19 cellular contexts compared by ENCODE assay signal in genomic region chr2:48228345-48228684, GRCh38.
DNase-seq lines count a peak whose midpoint lies in the region; ATAC-seq, FAIRE-seq and TF ChIP-seq lines count a peak whose summit lies in the region.
"Had no signal": no experiment of that assay in that cellular context is flagged by ENCODE, and none has a peak within 500 bp of the region (broad histone marks: within the 10 kb centered on the region; RNA-seq: fewer than 3 reads in every experiment).

No MANE protein-coding gene starts in this region.

- ATAC-seq in GM18858 (IDR thresholded peaks at IDR 0.05; ENCODE audit: unreplicated experiment) = peak; percentile 28
- ATAC-seq in GM21515 (IDR thresholded peaks at IDR 0.05; ENCODE audit: unreplicated experiment) = peak; percentile 37
- ATAC-seq in HG03442 (IDR thresholded peaks at IDR 0.05; ENCODE audit: unreplicated experiment) = peak; percentile 43
- no peak for ATAC-seq in stimulated activated memory B cell treated with anti-CD40 and anti-IgM and Interleukin-4, amounts not matched to agents 10 μg/mL and 1 μg/mL and 100 μg/mL, for 72 hours
- ATAC-seq: activated CD8-positive, alpha-beta memory T cell treated with anti-CD3 and anti-CD28 coated beads, Interleukin-2, amount 10 ng/mL, durations not matched to agents 7 days and 5 days; naive thymus-derived CD8-positive, alpha-beta T cell; psoas muscle had no signal

- FAIRE-seq in kidney (lab: Jason Lieb, UNC) = no peak

- H3K9me3 ChIP-seq in WERI-Rb-1 (ENCODE audit: severe bottlenecking) = no peaks in the 10 kb centered on the region
- no peaks in the 10 kb centered on the region for H3K9me3 ChIP-seq in kidney (ENCODE audit: control insufficient read depth in 1 of 2, low read length in 2 of 2)
- H3K9me3 ChIP-seq: heart right ventricle, Peyer's patch, psoas muscle, SK-N-SH had no signal

- H3K27ac Mint-ChIP-seq in stimulated activated memory B cell treated with anti-CD40 and anti-IgM and Interleukin-4, amounts not matched to agents 10 μg/mL and 1 μg/mL and 100 μg/mL, for 72 hours = peak overlapping the region; percentile 14
- H3K27ac Mint-ChIP-seq: activated CD8-positive, alpha-beta memory T cell treated with anti-CD3 and anti-CD28 coated beads, Interleukin-2, amount 10 ng/mL, durations not matched to agents 7 days and 5 days; naive thymus-derived CD8-positive, alpha-beta T cell had no signal

- intact Hi-C loops in kidney (cut with DNase I) = no loop called here

- peaks cover 22% of the 10 kb centered on the region for H3K4me1 Mint-ChIP-seq in stimulated activated memory B cell treated with anti-CD40 and anti-IgM and Interleukin-4, amounts not matched to agents 10 μg/mL and 1 μg/mL and 100 μg/mL, for 72 hours

- no peak overlapping the region for H3K27ac ChIP-seq in WERI-Rb-1
- no peak overlapping the region for H3K27ac ChIP-seq in kidney (ENCODE audit: low read depth in 2 of 2, low read length in 2 of 2)
- H3K27ac ChIP-seq: psoas muscle had no signal

- DNase-seq in AG08395 (ENCODE audit: low spot score) (no peak), medulla oblongata (ENCODE audit: extremely low spot score) (no peak), WERI-Rb-1 (no peak), kidney (no peak)
- DNase-seq: activated CD8-positive, alpha-beta memory T cell treated with anti-CD3 and anti-CD28 coated beads, Interleukin-2, amount 10 ng/mL, durations not matched to agents 7 days and 5 days; effector CD4-positive, alpha-beta T cell; HCEC 1CT; heart right ventricle; mesenchymal stem cell; naive thymus-derived CD8-positive, alpha-beta T cell; NCI-H526 treated with DMSO at 0.1 percent for 48 hours; psoas muscle; SK-N-SH; T1000 had no signal

- no peak for TF ChIP-seq CTCF in WERI-Rb-1 (IDR thresholded peaks at IDR 0.05; ENCODE audit: low read depth, low read length)
- TF ChIP-seq CTCF in kidney (IDR thresholded peaks at IDR 0.05; ENCODE audit: borderline replicate concordance, extremely low read depth, insufficient read depth) = no peak

- H3K4me1 ChIP-seq in kidney (ENCODE audit: control insufficient read depth in 1 of 2, insufficient read depth in 1 of 2, low read depth in 1 of 2, low read length in 2 of 2) = no peaks in the 10 kb centered on the region
- H3K4me1 ChIP-seq: Peyer's patch, psoas muscle had no signal

- no peaks in the 10 kb centered on the region for H3K9me3 Mint-ChIP-seq in stimulated activated memory B cell treated with anti-CD40 and anti-IgM and Interleukin-4, amounts not matched to agents 10 μg/mL and 1 μg/mL and 100 μg/mL, for 72 hours

- H3K27me3 Mint-ChIP-seq in stimulated activated memory B cell treated with anti-CD40 and anti-IgM and Interleukin-4, amounts not matched to agents 10 μg/mL and 1 μg/mL and 100 μg/mL, for 72 hours = no peaks in the 10 kb centered on the region
- H3K27me3 Mint-ChIP-seq: activated CD8-positive, alpha-beta memory T cell treated with anti-CD3 and anti-CD28 coated beads, Interleukin-2, amount 10 ng/mL, durations not matched to agents 7 days and 5 days; naive thymus-derived CD8-positive, alpha-beta T cell had no signal

- no peak overlapping the region for H3K9ac ChIP-seq in kidney (ENCODE audit: low read length in 2 of 2)
- H3K9ac ChIP-seq: SK-N-SH had no signal

- H3K36me3 ChIP-seq in WERI-Rb-1 = peaks cover 3% of the 10 kb centered on the region; the same call in 1 of the 2 replicates
- no peaks in the 10 kb centered on the region for H3K36me3 ChIP-seq in kidney (ENCODE audit: control insufficient read depth in 1 of 2, insufficient read depth in 2 of 2, low read length in 2 of 2)
- H3K36me3 ChIP-seq: heart right ventricle, Peyer's patch had no signal

- H3K36me3 Mint-ChIP-seq in stimulated activated memory B cell treated with anti-CD40 and anti-IgM and Interleukin-4, amounts not matched to agents 10 μg/mL and 1 μg/mL and 100 μg/mL, for 72 hours = no peaks in the 10 kb centered on the region
- H3K36me3 Mint-ChIP-seq: naive thymus-derived CD8-positive, alpha-beta T cell had no signal

- H3K4me3 ChIP-seq in WERI-Rb-1 (ENCODE audit: low read depth, low read length) (no peak overlapping the region), kidney (ENCODE audit: low read length in 2 of 2) (no peak overlapping the region)
- H3K4me3 ChIP-seq: heart right ventricle, Peyer's patch, psoas muscle had no signal

- no peaks in the 10 kb centered on the region for H3K27me3 ChIP-seq in WERI-Rb-1 (ENCODE audit: insufficient read depth, low read depth, severe bottlenecking)
- H3K27me3 ChIP-seq: heart right ventricle, Peyer's patch had no signal

- H3K4me3 Mint-ChIP-seq in stimulated activated memory B cell treated with anti-CD40 and anti-IgM and Interleukin-4, amounts not matched to agents 10 μg/mL and 1 μg/mL and 100 μg/mL, for 72 hours = no peak overlapping the region
- H3K4me3 Mint-ChIP-seq: activated CD8-positive, alpha-beta memory T cell treated with anti-CD3 and anti-CD28 coated beads, Interleukin-2, amount 10 ng/mL, durations not matched to agents 7 days and 5 days had no signal
